8 cellular contexts compared by ENCODE assay signal in the genomic region with DNA sequence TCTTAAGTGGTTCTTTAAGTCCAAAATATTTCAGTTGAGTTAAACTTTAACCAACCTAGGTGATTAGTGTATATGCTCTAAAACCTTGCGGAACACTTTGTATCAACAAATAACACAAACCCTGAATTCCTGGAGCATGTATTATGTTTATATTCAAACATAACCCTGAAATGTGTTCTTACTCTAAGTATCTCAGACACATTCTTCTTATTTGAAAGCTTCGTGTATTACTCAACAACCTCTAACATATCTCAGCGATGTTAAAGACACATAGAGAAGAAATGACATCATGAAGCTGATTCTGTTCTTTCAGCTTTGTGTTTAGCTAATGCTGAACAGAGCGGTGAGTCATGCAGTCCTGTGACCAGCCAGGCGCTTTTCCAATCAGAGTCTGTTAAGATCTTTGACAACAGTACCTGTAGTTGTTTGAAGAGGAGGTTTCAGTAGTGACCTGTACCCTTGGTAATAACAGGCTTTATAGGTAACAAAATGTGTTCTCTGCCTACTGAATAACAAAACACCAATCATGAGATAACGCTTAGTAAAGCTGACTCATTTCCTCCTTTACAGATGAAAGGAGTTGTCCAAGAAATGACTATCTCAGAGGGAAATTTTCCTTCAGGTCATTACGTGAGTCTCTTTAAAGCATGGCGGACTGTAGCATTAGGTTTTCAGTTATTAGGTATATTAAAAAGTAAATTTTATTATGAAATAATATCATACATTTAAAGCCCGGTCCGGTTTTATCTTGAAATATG.
A peak's percentile ranks its signal among the peaks of the same experiment; 100 is the strongest.
DNase-seq lines count a peak whose midpoint lies in the region; ATAC-seq, FAIRE-seq and TF ChIP-seq lines count a peak whose summit lies in the region.

No MANE protein-coding gene starts in this region.

- FAIRE-seq in HTR-8/SVneo (lab: Jason Lieb, UNC) (no peak), HepG2 (lab: Jason Lieb, UNC) (peak; percentile 98)

- TSS peak; percentile 89 for BruUV-seq in HepG2 (replicated peaks; lab: Mats Ljungman, UMichigan)

- WGBS in HepG2 (ENCODE audit: low lambda C conversion rate), result 29% methylated on average over 10 of the region's 10 CpGs

- peak overlapping the region; percentile 70 for H3K27ac ChIP-seq in HepG2 (ENCODE audit: extremely low read length, insufficient read depth, low read length)

- TF ChIP-seq EP300 in HepG2 (IDR thresholded peaks at IDR 0.05; ENCODE audit: low read depth in 2 of 2, low read length in 2 of 2), result peak; percentile 23 to 90; a peak in 3 of 4 replicates
- peak; percentile 84 for TF ChIP-seq EP300 in HepG2 (CRISPR knock-in tag; IDR thresholded peaks at IDR 0.05; ENCODE audit: borderline replicate concordance)

- DNase-seq in Daoy (ENCODE audit: low read depth), result peak; percentile 88
- DNase-seq in HTR-8/SVneo (ENCODE audit: insufficient read length, low spot score), result peak; percentile 85
- peak; percentile 52 for DNase-seq in T-helper 9 cell
- peak; percentile 79 for DNase-seq in cerebellar cortex (ENCODE audit: low spot score)
- peak; percentile 98 for DNase-seq in HepG2 (ENCODE audit: low spot score)
- peak; percentile 47 for DNase-seq in stimulated activated CD8-positive, alpha-beta memory T cell treated with anti-CD3 and anti-CD28 coated beads, Interleukin-12 subunit alpha, Interleukin-12 subunit beta, amount 100 ng/mL, for 1 hour (ENCODE audit: low read depth)
- DNase-seq in GF-D8 (lab: John Stamatoyannopoulos, UW), result no peak

- H2AFZ ChIP-seq in HepG2 (ENCODE audit: low read length), result no peak overlapping the region

- no peaks in the 10 kb centered on the region for H3K36me3 ChIP-seq in HepG2 (replicated peaks in 1 of 2; ENCODE audit: control insufficient read depth in 1 of 2, insufficient read depth in 2 of 2, low read length in 2 of 2)

- H3K79me2 ChIP-seq in HepG2 (ENCODE audit: insufficient read depth, low read length), result no peaks in the 10 kb centered on the region

- TF ChIP-seq RAD21 in HepG2 (CRISPR knock-in tag; IDR thresholded peaks at IDR 0.05), result no peak

- TF ChIP-seq CTCF in HepG2 (CRISPR knock-in tag; IDR thresholded peaks at IDR 0.05), result no peak

- no peaks in the 10 kb centered on the region for H4K20me1 ChIP-seq in HepG2 (ENCODE audit: insufficient read depth, low read length)

- H3K27me3 ChIP-seq in HepG2 (ENCODE audit: control insufficient read depth in 1 of 2, insufficient read depth in 2 of 2, low read length in 2 of 2), result no peaks in the 10 kb centered on the region

- POLR2A ChIA-PET in HepG2 (lab: Yijun Ruan, JAX), result interaction anchor here (0.7 to 4.0 kb wide), 16 partner anchors 17 to 86 kb away, joined by 3 to 129 read pairs (median 7); partner anchors contain the start of gene KLF6

- H3K9me3 ChIP-seq in HepG2 (ENCODE audit: low read length), result no peaks in the 10 kb centered on the region

- H3K4me3 ChIP-seq in HepG2 (replicated peaks in 1 of 3; ENCODE audit: insufficient read depth in 1 of 3, low read depth in 2 of 3, low read length in 3 of 3), result peak overlapping the region in 2 of 3 experiments; percentile 20 to 35; a peak in 2 of 6 replicates

- H3K4me1 ChIP-seq in HepG2 (ENCODE audit: insufficient read depth, low read length), result peaks cover 65% of the 10 kb centered on the region

- intact Hi-C loops in HepG2 (cut with micrococcal nuclease; ENCODE audit: unreplicated experiment), result loop anchor here (1.0 to 2.0 kb wide), 3 partner anchors 34 to 66 kb away; no protein-coding TSS in a partner anchor

- CTCF ChIA-PET in HepG2 (lab: Yijun Ruan, JAX; ENCODE audit: low intra/inter-chr PET ratio, low total read pairs), result no interaction called here

- in situ Hi-C loops in HepG2 (cut with HindIII; ENCODE audit: extremely low pct_ligation_motif_present, low pct_unique_long_range_greater_than_20kb), result loop anchor here (5.0 kb wide), 1 partner anchor 65 kb away; the partner anchor contains the start of gene KLF6

- H3K4me2 ChIP-seq in HepG2 (ENCODE audit: low read depth, low read length), result peak overlapping the region; percentile 69

- peak overlapping the region; percentile 52 for H3K9ac ChIP-seq in HepG2 (ENCODE audit: insufficient read depth, low read depth, low read length)

- ATAC-seq in GM21526 (IDR thresholded peaks at IDR 0.05; ENCODE audit: low FRiP score, unreplicated experiment) (peak; percentile 88), HepG2 (peak; percentile 96)

- TF ChIP-seq POLR2A in HepG2 (IDR thresholded peaks at IDR 0.05; ENCODE audit: insufficient read depth in 1 of 2, low read depth in 2 of 2, low read length in 2 of 2), result no peak

TF ChIP-seq in HepG2, 621 proteins besides CTCF, POLR2A, EP300 and RAD21 (continues in another document):
- TF ChIP-seq, protein P1, sequence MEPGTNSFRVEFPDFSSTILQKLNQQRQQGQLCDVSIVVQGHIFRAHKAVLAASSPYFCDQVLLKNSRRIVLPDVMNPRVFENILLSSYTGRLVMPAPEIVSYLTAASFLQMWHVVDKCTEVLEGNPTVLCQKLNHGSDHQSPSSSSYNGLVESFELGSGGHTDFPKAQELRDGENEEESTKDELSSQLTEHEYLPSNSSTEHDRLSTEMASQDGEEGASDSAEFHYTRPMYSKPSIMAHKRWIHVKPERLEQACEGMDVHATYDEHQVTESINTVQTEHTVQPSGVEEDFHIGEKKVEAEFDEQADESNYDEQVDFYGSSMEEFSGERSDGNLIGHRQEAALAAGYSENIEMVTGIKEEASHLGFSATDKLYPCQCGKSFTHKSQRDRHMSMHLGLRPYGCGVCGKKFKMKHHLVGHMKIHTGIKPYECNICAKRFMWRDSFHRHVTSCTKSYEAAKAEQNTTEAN (CRISPR knock-in tag; conservative IDR thresholded peaks at IDR 0.05), result no peak; the same call in 1 of the 2 replicates
- TF ChIP-seq, protein P2, sequence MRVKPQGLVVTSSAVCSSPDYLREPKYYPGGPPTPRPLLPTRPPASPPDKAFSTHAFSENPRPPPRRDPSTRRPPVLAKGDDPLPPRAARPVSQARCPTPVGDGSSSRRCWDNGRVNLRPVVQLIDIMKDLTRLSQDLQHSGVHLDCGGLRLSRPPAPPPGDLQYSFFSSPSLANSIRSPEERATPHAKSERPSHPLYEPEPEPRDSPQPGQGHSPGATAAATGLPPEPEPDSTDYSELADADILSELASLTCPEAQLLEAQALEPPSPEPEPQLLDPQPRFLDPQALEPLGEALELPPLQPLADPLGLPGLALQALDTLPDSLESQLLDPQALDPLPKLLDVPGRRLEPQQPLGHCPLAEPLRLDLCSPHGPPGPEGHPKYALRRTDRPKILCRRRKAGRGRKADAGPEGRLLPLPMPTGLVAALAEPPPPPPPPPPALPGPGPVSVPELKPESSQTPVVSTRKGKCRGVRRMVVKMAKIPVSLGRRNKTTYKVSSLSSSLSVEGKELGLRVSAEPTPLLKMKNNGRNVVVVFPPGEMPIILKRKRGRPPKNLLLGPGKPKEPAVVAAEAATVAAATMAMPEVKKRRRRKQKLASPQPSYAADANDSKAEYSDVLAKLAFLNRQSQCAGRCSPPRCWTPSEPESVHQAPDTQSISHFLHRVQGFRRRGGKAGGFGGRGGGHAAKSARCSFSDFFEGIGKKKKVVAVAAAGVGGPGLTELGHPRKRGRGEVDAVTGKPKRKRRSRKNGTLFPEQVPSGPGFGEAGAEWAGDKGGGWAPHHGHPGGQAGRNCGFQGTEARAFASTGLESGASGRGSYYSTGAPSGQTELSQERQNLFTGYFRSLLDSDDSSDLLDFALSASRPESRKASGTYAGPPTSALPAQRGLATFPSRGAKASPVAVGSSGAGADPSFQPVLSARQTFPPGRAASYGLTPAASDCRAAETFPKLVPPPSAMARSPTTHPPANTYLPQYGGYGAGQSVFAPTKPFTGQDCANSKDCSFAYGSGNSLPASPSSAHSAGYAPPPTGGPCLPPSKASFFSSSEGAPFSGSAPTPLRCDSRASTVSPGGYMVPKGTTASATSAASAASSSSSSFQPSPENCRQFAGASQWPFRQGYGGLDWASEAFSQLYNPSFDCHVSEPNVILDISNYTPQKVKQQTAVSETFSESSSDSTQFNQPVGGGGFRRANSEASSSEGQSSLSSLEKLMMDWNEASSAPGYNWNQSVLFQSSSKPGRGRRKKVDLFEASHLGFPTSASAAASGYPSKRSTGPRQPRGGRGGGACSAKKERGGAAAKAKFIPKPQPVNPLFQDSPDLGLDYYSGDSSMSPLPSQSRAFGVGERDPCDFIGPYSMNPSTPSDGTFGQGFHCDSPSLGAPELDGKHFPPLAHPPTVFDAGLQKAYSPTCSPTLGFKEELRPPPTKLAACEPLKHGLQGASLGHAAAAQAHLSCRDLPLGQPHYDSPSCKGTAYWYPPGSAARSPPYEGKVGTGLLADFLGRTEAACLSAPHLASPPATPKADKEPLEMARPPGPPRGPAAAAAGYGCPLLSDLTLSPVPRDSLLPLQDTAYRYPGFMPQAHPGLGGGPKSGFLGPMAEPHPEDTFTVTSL (CRISPR knock-in tag; IDR thresholded peaks at IDR 0.05; ENCODE audit: borderline replicate concordance), result peak; percentile 89; the same call in 1 of the 2 replicates
- TF ChIP-seq, protein P3, sequence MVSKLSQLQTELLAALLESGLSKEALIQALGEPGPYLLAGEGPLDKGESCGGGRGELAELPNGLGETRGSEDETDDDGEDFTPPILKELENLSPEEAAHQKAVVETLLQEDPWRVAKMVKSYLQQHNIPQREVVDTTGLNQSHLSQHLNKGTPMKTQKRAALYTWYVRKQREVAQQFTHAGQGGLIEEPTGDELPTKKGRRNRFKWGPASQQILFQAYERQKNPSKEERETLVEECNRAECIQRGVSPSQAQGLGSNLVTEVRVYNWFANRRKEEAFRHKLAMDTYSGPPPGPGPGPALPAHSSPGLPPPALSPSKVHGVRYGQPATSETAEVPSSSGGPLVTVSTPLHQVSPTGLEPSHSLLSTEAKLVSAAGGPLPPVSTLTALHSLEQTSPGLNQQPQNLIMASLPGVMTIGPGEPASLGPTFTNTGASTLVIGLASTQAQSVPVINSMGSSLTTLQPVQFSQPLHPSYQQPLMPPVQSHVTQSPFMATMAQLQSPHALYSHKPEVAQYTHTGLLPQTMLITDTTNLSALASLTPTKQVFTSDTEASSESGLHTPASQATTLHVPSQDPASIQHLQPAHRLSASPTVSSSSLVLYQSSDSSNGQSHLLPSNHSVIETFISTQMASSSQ (IDR thresholded peaks at IDR 0.05; ENCODE audit: low read depth), result peak; percentile 85
- TF ChIP-seq, protein P3 (CRISPR knock-in tag; IDR thresholded peaks at IDR 0.05; ENCODE audit: borderline replicate concordance), result peak; percentile 86; the same call in 1 of the 2 replicates
